Comparison of ENCODE assay signal across 13 cellular contexts in genomic region chr14:85911044-85911443, GRCh38.
DNase-seq lines count a peak whose midpoint lies in the region.
"Had no signal": no experiment of that assay in that cellular context is flagged by ENCODE, and none has a peak within 500 bp of the region (broad histone marks: within the 10 kb centered on the region; RNA-seq: fewer than 3 reads in every experiment).

No MANE protein-coding gene starts in this region.

- DNase-seq in LHCN-M2 (ENCODE audit: low read depth) (peak; percentile 9), NCI-H2171 treated with DMSO at 0.1 percent for 48 hours (lab: John Stamatoyannopoulos, UW) (peak; percentile 85), kidney tubule cell (ENCODE audit: low spot score) (peak; percentile 2), OCI-M1 (lab: John Stamatoyannopoulos, UW) (no peak)
- no peak for DNase-seq in stimulated activated CD4-positive, alpha-beta T cell treated with anti-CD3 and anti-CD28 coated beads, Interleukin-2, amount 100 ng/mL, for 24 hours
- no peak for DNase-seq in activated CD4-positive, alpha-beta T cell treated with anti-CD3 and anti-CD28 coated beads, Interleukin-2, amount 50 U/mL, for 4 hours
- DNase-seq: AML-193; Caco-2; Calu3; CD4-positive, alpha-beta T cell; CD8-positive, alpha-beta T cell; DMS79 treated with DMSO at 0.1 percent for 48 hours; GF-D8 had no signal

Comparison
In these comparisons a context has a peak if more than half of its experiments do, and no peak if none do; other contexts are left out.
1. DNase-seq: peak in LHCN-M2 (single experiment), NCI-H2171 treated with DMSO at 0.1 percent for 48 hours (single experiment) and kidney tubule cell (single experiment); none in stimulated activated CD4-positive, alpha-beta T cell treated with anti-CD3 and anti-CD28 coated beads, Interleukin-2, amount 100 ng/mL, for 24 hours (0 of 2), activated CD4-positive, alpha-beta T cell treated with anti-CD3 and anti-CD28 coated beads, Interleukin-2, amount 50 U/mL, for 4 hours (0 of 2) and OCI-M1 (single experiment).